ENCODE assay signal across 14 cellular contexts in the genomic region with DNA sequence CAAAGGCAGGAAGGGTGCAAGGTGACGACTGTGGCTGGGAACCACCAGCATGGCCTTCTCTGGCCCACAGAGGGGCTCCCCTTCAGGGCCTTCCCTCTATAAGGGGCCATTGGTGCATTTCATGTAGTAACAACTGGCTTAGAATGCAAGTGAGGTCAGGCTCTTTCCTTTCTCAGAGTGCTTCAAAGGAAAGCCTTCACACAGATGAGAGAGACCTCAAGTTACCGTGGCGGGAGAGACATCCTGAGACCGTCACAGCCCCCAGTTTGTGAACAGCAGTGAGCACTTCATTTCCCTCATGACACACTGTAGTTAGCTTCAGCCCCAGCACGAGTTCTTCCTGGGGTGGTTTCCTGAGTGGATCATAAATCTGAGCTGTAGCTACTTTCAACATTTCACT.
DNase-seq lines count a peak whose midpoint lies in the region; ATAC-seq, FAIRE-seq and TF ChIP-seq lines count a peak whose summit lies in the region.
"Had no signal": no experiment of that assay in that cellular context is flagged by ENCODE, and none has a peak within 500 bp of the region (broad histone marks: within the 10 kb centered on the region; RNA-seq: fewer than 3 reads in every experiment).

No MANE protein-coding gene starts in this region.

- H3K4me3 Mint-ChIP-seq in activated naive CD4-positive, alpha-beta T cell treated with anti-CD3 and anti-CD28 coated beads, Interleukin-2, amount 50 U/mL, for 24 hours = no peak overlapping the region

- H3K4me1 ChIP-seq in small intestine (ENCODE audit: control insufficient read depth in 2 of 2, insufficient read depth in 1 of 2, low read depth in 1 of 2, low read length in 1 of 2) (no peaks in the 10 kb centered on the region), stomach (no peaks in the 10 kb centered on the region)

- DNase-seq in stimulated activated CD4-positive, alpha-beta T cell treated with anti-CD3 and anti-CD28 coated beads, Interleukin-4, amount 100 ng/mL, for 24 hours = peak; percentile 10
- DNase-seq in stimulated activated CD4-positive, alpha-beta T cell treated with anti-CD3 and anti-CD28 coated beads, Interleukin-4, amount 100 ng/mL, for 1 hour = no peak
- DNase-seq in left kidney (ENCODE audit: low read depth, low spot score) (peak; percentile 53), small intestine (no peak), DMS 273 treated with DMSO at 0.1 percent for 48 hours (lab: John Stamatoyannopoulos, UW) (no peak), stomach (no peak)
- DNase-seq: HCEC 1CT, left ventricle myocardium superior, NCI-H226, PC-3 had no signal

- no peaks in the 10 kb centered on the region for H3K9me3 Mint-ChIP-seq in activated naive CD4-positive, alpha-beta T cell treated with anti-CD3 and anti-CD28 coated beads, Interleukin-2, amount 50 U/mL, for 24 hours

- no peak for TF ChIP-seq CTCF in stomach (IDR thresholded peaks at IDR 0.05)

- no peaks in the 10 kb centered on the region for H3K27me3 ChIP-seq in small intestine (ENCODE audit: control insufficient read depth in 2 of 2, insufficient read depth in 2 of 2, low read length in 2 of 2)
- H3K27me3 ChIP-seq in stomach = no peaks in the 10 kb centered on the region
- H3K27me3 ChIP-seq: hepatocyte had no signal

- H3K9me3 ChIP-seq in small intestine (ENCODE audit: control insufficient read depth, low read depth) (no peaks in the 10 kb centered on the region), stomach (no peaks in the 10 kb centered on the region)

- H3K4me3 ChIP-seq in small intestine (ENCODE audit: low read depth in 1 of 2, low read length in 2 of 2) (no peak overlapping the region), stomach (no peak overlapping the region)
- H3K4me3 ChIP-seq: hepatocyte, smooth muscle cell had no signal

- peaks cover 31% of the 10 kb centered on the region for H3K4me1 Mint-ChIP-seq in activated naive CD4-positive, alpha-beta T cell treated with anti-CD3 and anti-CD28 coated beads, Interleukin-2, amount 50 U/mL, for 24 hours

- TF ChIP-seq EP300 in stomach (IDR thresholded peaks at IDR 0.05) = no peak

- H3K27me3 Mint-ChIP-seq in activated naive CD4-positive, alpha-beta T cell treated with anti-CD3 and anti-CD28 coated beads, Interleukin-2, amount 50 U/mL, for 24 hours = no peaks in the 10 kb centered on the region

- no peak for TF ChIP-seq POLR2A in stomach (IDR thresholded peaks at IDR 0.05)

- no peak overlapping the region for H3K27ac ChIP-seq in small intestine (ENCODE audit: low read depth in 1 of 2, low read length in 1 of 2)
- H3K27ac ChIP-seq in stomach = no peak overlapping the region
- H3K27ac ChIP-seq: hepatocyte had no signal

- H3K36me3 ChIP-seq in small intestine (ENCODE audit: control insufficient read depth in 2 of 2, insufficient read depth in 2 of 2, low read length in 2 of 2) (peaks cover 3 to 6% of the 10 kb centered on the region in 2 donors), stomach (peaks cover 0 to 65% (median 57%) of the 10 kb centered on the region in 4 donors)

- H3K27ac Mint-ChIP-seq in activated naive CD4-positive, alpha-beta T cell treated with anti-CD3 and anti-CD28 coated beads, Interleukin-2, amount 50 U/mL, for 24 hours = peak overlapping the region; percentile 76

- WGBS in small intestine, 3 donors = 55 to 62% (median 57%) methylated on average over 5 of the region's 5 CpGs
- 47 to 63% (median 59%) methylated on average over 5 of the region's 5 CpGs for WGBS in stomach, 5 donors

- intact Hi-C loops in stomach (cut with DNase I; ENCODE audit: low total_unique reads) = loop anchor here (10.0 kb wide), 2 partner anchors 283 to 463 kb away; no protein-coding TSS in a partner anchor

- no peak for FAIRE-seq in small intestine (lab: Jason Lieb, UNC)

- H3K36me3 Mint-ChIP-seq in activated naive CD4-positive, alpha-beta T cell treated with anti-CD3 and anti-CD28 coated beads, Interleukin-2, amount 50 U/mL, for 24 hours = peaks cover 12% of the 10 kb centered on the region

- no peak for ATAC-seq in HG03432 (IDR thresholded peaks at IDR 0.05; ENCODE audit: unreplicated experiment)
- ATAC-seq: left ventricle myocardium superior, PC-3 had no signal

Comparison
In these comparisons a context has a peak if more than half of its experiments do, and no peak if none do; other contexts are left out.
1. DNase-seq: peak in stimulated activated CD4-positive, alpha-beta T cell treated with anti-CD3 and anti-CD28 coated beads, Interleukin-4, amount 100 ng/mL, for 24 hours (single experiment) and left kidney (single experiment); none in stimulated activated CD4-positive, alpha-beta T cell treated with anti-CD3 and anti-CD28 coated beads, Interleukin-4, amount 100 ng/mL, for 1 hour (single experiment), small intestine (single experiment), DMS 273 treated with DMSO at 0.1 percent for 48 hours (single experiment) and stomach (single experiment).